19 cellular contexts compared by ENCODE assay signal in genomic region chr10:35390441-35390840, GRCh38. TPM values are rescaled to one million over a fixed set of nuclear protein-coding genes. Genes with fewer than 3 reads are reported as not detected.
DNase-seq lines count a peak whose midpoint lies in the region; ATAC-seq, FAIRE-seq and TF ChIP-seq lines count a peak whose summit lies in the region.
"Had no signal": no experiment of that assay in that cellular context is flagged by ENCODE, and none has a peak within 500 bp of the region (broad histone marks: within the 10 kb centered on the region; RNA-seq: fewer than 3 reads in every experiment).

No MANE protein-coding gene starts in this region.

- no peak overlapping the region; a peak in 1 of 4 replicates for H3K9ac ChIP-seq in K562 (ENCODE audit: insufficient read depth in 1 of 2, low read depth in 2 of 2, low read length in 2 of 2)

- TF ChIP-seq EP300 in K562 (IDR thresholded peaks at IDR 0.05; ENCODE audit: low read length) = no peak

- TF ChIP-seq POLR2A in K562 (conservative IDR thresholded peaks at IDR 0.05) = no peak

- H4K20me1 ChIP-seq in K562 (replicated peaks; ENCODE audit: control insufficient read depth, insufficient read depth, low read length) = no peaks in the 10 kb centered on the region

- TF ChIP-seq CTCF in heart right ventricle (IDR thresholded peaks at IDR 0.05) (no peak), right atrium auricular region (IDR thresholded peaks at IDR 0.05) (no peak), K562 (IDR thresholded peaks at IDR 0.05 in 2 of 3, conservative IDR thresholded peaks at IDR 0.05 in 1 of 3; ENCODE audit: insufficient read depth in 2 of 3, low read depth in 1 of 3, low read length in 3 of 3) (no peak), tibial artery (IDR thresholded peaks at IDR 0.05) (no peak)

- H3K36me3 ChIP-seq in heart right ventricle (no peaks in the 10 kb centered on the region), right atrium auricular region (no peaks in the 10 kb centered on the region), K562 (ENCODE audit: control insufficient read depth, insufficient read depth, low read length) (peaks cover 3% of the 10 kb centered on the region; the same call in 1 of the 3 replicates), tibial artery (no peaks in the 10 kb centered on the region)

- no peak overlapping the region for H3K4me2 ChIP-seq in K562 (ENCODE audit: insufficient read depth, low read length)

- H3K27ac ChIP-seq in heart right ventricle (peak overlapping the region in 7 of 10 donors; percentile 1 to 69 (median 34)), right atrium auricular region (peak overlapping the region in 1 of 2 donors; percentile 30), K562 (ENCODE audit: extremely low read depth, low read depth, low read length) (peak overlapping the region; percentile 99), tibial artery (peak overlapping the region; percentile 45 to 62)

- peaks cover 100% of the 10 kb centered on the region for H3K79me2 ChIP-seq in K562 (ENCODE audit: control insufficient read depth, insufficient read depth, low read length)

- H3K9me3 ChIP-seq in heart right ventricle (peaks cover 0 to 24% (median 9%) of the 10 kb centered on the region in 11 donors), right atrium auricular region (peaks cover 0 to 9% of the 10 kb centered on the region in 2 donors), K562 (replicated peaks; ENCODE audit: control insufficient read depth, insufficient read depth, low read depth, low read length) (peaks cover 14% of the 10 kb centered on the region), tibial artery (peaks cover 0 to 8% (median 8%) of the 10 kb centered on the region in 3 donors)

- H3K9me1 ChIP-seq in K562 (ENCODE audit: control insufficient read depth, insufficient read depth, low read length) = no peaks in the 10 kb centered on the region

- in situ Hi-C loops in K562 (cut with MboI) = no loop called here

- WGBS in heart right ventricle, 2 donors = 84 to 96% methylated on average over 1 of the region's 1 CpG
- WGBS in K562 (ENCODE audit: insufficient coverage, low coverage, missing lambda C conversion rate) = 100% methylated on average over 1 of the region's 1 CpG

- H3K4me3 ChIP-seq in heart right ventricle = no peak overlapping the region
- no peak overlapping the region for H3K4me3 ChIP-seq in right atrium auricular region
- no peak overlapping the region for H3K4me3 ChIP-seq in K562
- H3K4me3 ChIP-seq in tibial artery = no peak overlapping the region

- intact Hi-C loops in heart right ventricle (cut with DNase I) (no loop called here), K562 (cut with micrococcal nuclease) (loop anchor here (2.0 to 5.0 kb wide), 2 partner anchors 54 to 62 kb away; partner anchors contain the start of gene CCNY), left ventricle myocardium superior (cut with micrococcal nuclease) (no loop called here), tibial artery (cut with DNase I; ENCODE audit: low total_unique reads) (no loop called here)

- TF ChIP-seq RAD21 in K562 (CRISPR knock-in tag; conservative IDR thresholded peaks at IDR 0.05 in 1 of 2, IDR thresholded peaks at IDR 0.05 in 1 of 2) = no peak

- no TSS peak for BruUV-seq in K562 (replicated peaks; lab: Mats Ljungman, UMichigan)

- H3K4me1 ChIP-seq in heart right ventricle (peaks cover 2 to 98% (median 81%) of the 10 kb centered on the region in 9 donors), right atrium auricular region (peaks cover 0 to 69% of the 10 kb centered on the region in 2 donors), K562 (replicated peaks in 1 of 2; ENCODE audit: control insufficient read depth in 2 of 2, insufficient read depth in 2 of 2, low read length in 2 of 2) (peaks cover 11 to 88% of the 10 kb centered on the region in 2 experiments; a peak in 4 of 5 replicates), tibial artery (peaks cover 0 to 70% (median 41%) of the 10 kb centered on the region in 4 donors)

- CTCF ChIA-PET in K562 (lab: Yijun Ruan, JAX; ENCODE audit: low intra/inter-chr PET ratio) = no interaction called here

- DNase-seq in heart right ventricle = no peak
- no peak for DNase-seq in right atrium auricular region (ENCODE audit: low spot score)
- no peak for DNase-seq in K562 (ENCODE audit: extremely low read depth in 1 of 4, low spot score in 3 of 4)
- DNase-seq in left ventricle myocardium superior = no peak
- peak in 1 of 2 donors; percentile 70 for DNase-seq in tibial artery
- DNase-seq in SIG-M5 (lab: John Stamatoyannopoulos, UW) = no peak
- no peak for DNase-seq in midbrain (lab: John Stamatoyannopoulos, UW)
- DNase-seq in activated CD4-positive, alpha-beta T cell treated with anti-CD3 and anti-CD28 coated beads, Interleukin-2, amount 50 U/mL, for 1 hour = no peak
- DNase-seq: ACHN; C1 segment of cervical spinal cord; CD4-positive, alpha-beta memory T cell; COR-L47; DND-41; GDM1; HCEC 1CT; HFFc6 had no signal

- POLR2A ChIA-PET in K562 (lab: Yijun Ruan, JAX) = no interaction called here

- no peak for FAIRE-seq in K562 (lab: Jason Lieb, UNC)
- FAIRE-seq: GM12892, HepG2, HTR-8/SVneo had no signal

- ATAC-seq in heart right ventricle (no peak), K562 (no peak), left ventricle myocardium superior (peak; percentile 10)
- ATAC-seq: HepG2 had no signal

- no peak overlapping the region for H2AFZ ChIP-seq in K562 (ENCODE audit: low read depth, low read length)

- H3K27me3 ChIP-seq in heart right ventricle (no peaks in the 10 kb centered on the region), right atrium auricular region (no peaks in the 10 kb centered on the region), K562 (ENCODE audit: control insufficient read depth in 2 of 2, insufficient read depth in 2 of 2, low read length in 2 of 2) (no peaks in the 10 kb centered on the region), tibial artery (no peaks in the 10 kb centered on the region)

TF ChIP-seq in K562, 482 proteins besides CTCF, POLR2A, EP300 and RAD21 (continues in another document):
- TF ChIP-seq KLF6 (CRISPR knock-in tag; IDR thresholded peaks at IDR 0.05; ENCODE audit: borderline replicate concordance) (0 out of 2 replicates have a peak, but pooled peaks have one; percentile 56), NR2C1 (IDR thresholded peaks at IDR 0.05) (no peak), NR2C1 (tag; IDR thresholded peaks at IDR 0.05) (no peak), SPI1 (IDR thresholded peaks at IDR 0.05; ENCODE audit: borderline replicate concordance, low read depth, low read length) (no peak), MNT (conservative IDR thresholded peaks at IDR 0.05) (no peak), NEUROD1 (IDR thresholded peaks at IDR 0.05; ENCODE audit: borderline replicate concordance, low read depth, low read length, partially characterized antibody) (no peak), PML (IDR thresholded peaks at IDR 0.05; ENCODE audit: low read length) (no peak), ZNF134 (CRISPR knock-in tag; conservative IDR thresholded peaks at IDR 0.05) (0 out of 2 replicates have a peak, but pooled peaks have one; percentile 36), MEIS2 (IDR thresholded peaks at IDR 0.05; ENCODE audit: partially characterized antibody) (peak; percentile 66), ZKSCAN1 (IDR thresholded peaks at IDR 0.05; ENCODE audit: low read depth, low read length) (no peak), ZNF507 (tag; conservative IDR thresholded peaks at IDR 0.05) (no peak), CREB5 (CRISPR knock-in tag; IDR thresholded peaks at IDR 0.05) (no peak)

RNA-seq across cellular contexts. Expression of gene CCNY, which starts 54.1 kb away (rescaled TPM):
- 10 to 100 TPM; 69.9 to 99.4 (median 90.1) TPM for total RNA-seq in heart right ventricle
- 10 to 100 TPM; 26.0 to 32.3 TPM for polyA plus RNA-seq in heart right ventricle
- total RNA-seq in right atrium auricular region = 10 to 100 TPM; 35.6 to 58.1 TPM
- total RNA-seq in K562 (2011; cell fraction: chromatin; rRNA removed; ENCODE audit: low replicate concordance) = 53.7 and 58.2 TPM in 2 replicates
- 22.3 and 25.7 TPM in 2 replicates for total RNA-seq in K562 (2011; cell fraction: nucleolus; rRNA removed)
- 32.0 and 43.7 TPM in 2 replicates for total RNA-seq in K562 (2011; cell fraction: nucleoplasm; rRNA removed)
- 28.4 and 32.9 TPM in 2 replicates for total RNA-seq in K562 (2014; rRNA removed)
- total RNA-seq in K562 (2014; rRNA removed; fragmentation: Illumina TruSeq; extraction: Trizol) = 42.1 and 52.6 TPM in 2 replicates
- 38.3 and 38.6 TPM in 2 replicates for total RNA-seq in K562 (2015; rRNA removed; fragmentation: Illumina TruSeq; extraction: Trizol)
- 69.2 and 76.9 TPM in 2 replicates for total RNA-seq in K562 (2021)
- polyA plus RNA-seq in K562 (2011; rRNA removed) = 87.9 and 109 TPM in 2 replicates
- 32.2 and 62.8 TPM in 2 replicates for polyA plus RNA-seq in K562 (2011; cell fraction: cytosol; rRNA removed)
- 31.7 and 55.0 TPM in 2 replicates for polyA plus RNA-seq in K562 (2011; cell fraction: nucleus; rRNA removed)
- 57.6 and 72.6 TPM in 2 replicates for polyA plus RNA-seq in K562 (2012)
- 59.9 and 73.2 TPM in 2 replicates for polyA plus RNA-seq in K562 (2014; fragmentation: Illumina TruSeq; extraction: Trizol)
- 1 to 10 TPM; 8.4 to 9.1 TPM for polyA plus RNA-seq in K562 (2014; fragmentation: Nextera tagmentation; extraction: Ambion mirVana)
- polyA plus RNA-seq in K562 (2014; rRNA removed) = 26.2 and 44.6 TPM in 2 replicates
- polyA minus RNA-seq in K562 (2011; rRNA and poly(A)+ RNA removed) = 126 and 138 TPM in 2 replicates
- 34.0 and 62.3 TPM in 2 replicates for polyA minus RNA-seq in K562 (2011; cell fraction: cytosol; rRNA and poly(A)+ RNA removed)
- polyA minus RNA-seq in K562 (2011; cell fraction: nucleus; rRNA and poly(A)+ RNA removed) = 17.1 and 38.9 TPM in 2 replicates
- total RNA-seq in left ventricle myocardium superior = 94.4 TPM
